ENCODE assay signal across 18 cellular contexts in the genomic region with DNA sequence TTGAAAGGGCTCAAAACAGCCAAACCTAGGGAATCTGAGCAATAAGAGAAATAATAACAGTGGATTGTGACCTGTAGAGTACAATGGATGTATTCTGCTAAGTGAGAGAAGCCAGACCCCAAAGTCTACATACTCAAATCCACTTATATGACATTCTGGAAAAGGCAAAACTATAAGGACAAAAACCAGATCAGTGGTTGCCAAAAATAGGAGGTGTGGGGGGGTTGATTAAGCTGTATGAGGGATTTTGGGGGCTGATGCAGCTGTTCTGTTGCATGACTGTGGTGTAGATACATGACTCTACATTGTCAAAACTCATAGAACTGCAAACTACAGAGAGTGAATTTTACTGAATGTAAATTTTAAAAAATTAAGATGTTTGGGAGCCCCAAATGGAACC. TPM values are rescaled to one million over a fixed set of nuclear protein-coding genes. Genes with fewer than 3 reads are reported as not detected.
"Had no signal": no experiment of that assay in that cellular context is flagged by ENCODE, and none has a peak within 500 bp of the region (broad histone marks: within the 10 kb centered on the region; RNA-seq: fewer than 3 reads in every experiment).

No MANE protein-coding gene starts in this region.

- H3K4me1 ChIP-seq: left lung had no signal

- H3K27me3 ChIP-seq: left lung had no signal

- H3K27ac ChIP-seq: coronary artery, left lung, thoracic aorta had no signal

- H3K4me3 ChIP-seq: coronary artery, left lung, thoracic aorta had no signal

- H3K36me3 Mint-ChIP-seq: activated naive CD4-positive, alpha-beta T cell treated with anti-CD3 and anti-CD28 coated beads, Interleukin-2, amount 10 ng/mL, durations not matched to agents 7 days and 5 days; natural killer cell had no signal

- ATAC-seq: activated T-cell treated with anti-CD3 and anti-CD28 coated beads, Interleukin-2, amount 50 U/mL, for 4 hours; natural killer cell had no signal

- H3K27ac Mint-ChIP-seq: activated naive CD4-positive, alpha-beta T cell treated with anti-CD3 and anti-CD28 coated beads, Interleukin-2, amount 10 ng/mL, durations not matched to agents 7 days and 5 days; natural killer cell had no signal

- FAIRE-seq: endometrium had no signal

- H3K9me3 Mint-ChIP-seq: activated naive CD4-positive, alpha-beta T cell treated with anti-CD3 and anti-CD28 coated beads, Interleukin-2, amount 10 ng/mL, durations not matched to agents 7 days and 5 days; activated T-cell treated with anti-CD3 and anti-CD28 coated beads, Interleukin-2, amount 50 U/mL, for 4 hours; natural killer cell had no signal

- H3K36me3 ChIP-seq: left lung, thoracic aorta had no signal

- H3K9me3 ChIP-seq: left lung, thoracic aorta had no signal

- DNase-seq: activated CD4-positive, alpha-beta T cell treated with anti-CD3 and anti-CD28 coated beads, Interleukin-2, amount 50 U/mL, for 1 hour; activated CD4-positive, CD25-positive, alpha-beta regulatory T cell treated with anti-CD3 and anti-CD28 coated beads, Interleukin-2, amount 50 U/mL, for 72 hours; activated CD8-positive, alpha-beta memory T cell treated with anti-CD3 and anti-CD28 coated beads, Interleukin-2, amount 50 U/mL, for 4 hours; activated naive CD4-positive, alpha-beta T cell treated with anti-CD3 and anti-CD28 coated beads, Interleukin-2, amount 10 ng/mL, durations not matched to agents 7 days and 5 days; activated T-cell treated with anti-CD3 and anti-CD28 coated beads, Interleukin-2, amount 50 U/mL, for 4 hours; erythroblast; foreskin melanocyte; hypothalamus; left lung; natural killer cell; posterior cingulate gyrus; retina; stimulated activated CD4-positive, alpha-beta T cell treated with anti-CD3 and anti-CD28 coated beads, Interleukin-2, amount 100 ng/mL, for 24 hours; T1000 had no signal

RNA-seq across cellular contexts. Expression of a gene that starts 20.1 kb away (rescaled TPM):
- total RNA-seq: natural killer cell; T-helper 1 cell treated with Interleukin-12 subunit alpha and Interleukin-12 subunit beta and Interleukin-4 antibody, amounts not matched to agents 30 ng/mL and 1 ng/mL, for 36 hours had no signal
